22 cellular contexts compared by ENCODE assay signal in genomic region chr2:216436369-216436768, GRCh38.
"Had no signal": no experiment of that assay in that cellular context is flagged by ENCODE, and none has a peak within 500 bp of the region (broad histone marks: within the 10 kb centered on the region; RNA-seq: fewer than 3 reads in every experiment).

No MANE protein-coding gene starts in this region.

- H3K9me3 ChIP-seq: adrenal gland, body of pancreas, esophagus squamous epithelium, heart right ventricle, lower lobe of right lung, mucosa of descending colon, sigmoid colon, testis, vagina had no signal

- H3K27me3 ChIP-seq: adrenal gland, body of pancreas, dorsolateral prefrontal cortex, esophagus squamous epithelium, heart right ventricle, sigmoid colon, testis, vagina had no signal

- H3K27me3 Mint-ChIP-seq: activated CD4-positive, alpha-beta memory T cell treated with anti-CD3 and anti-CD28 coated beads, Interleukin-2, amount 10 ng/mL, durations not matched to agents 7 days and 5 days; effector memory CD8-positive, alpha-beta T cell had no signal

- H3K4me1 Mint-ChIP-seq: neural crest cell had no signal

- DNase-seq: activated CD4-positive, alpha-beta memory T cell treated with anti-CD3 and anti-CD28 coated beads, Interleukin-2, amount 10 ng/mL, durations not matched to agents 7 days and 5 days; activated CD4-positive, alpha-beta T cell treated with anti-CD3 and anti-CD28 coated beads for 48 hours; activated gamma-delta T cell treated with Interleukin-2 at 50 U/mL for 16 hours; adrenal gland; body of pancreas; dorsolateral prefrontal cortex; effector memory CD8-positive, alpha-beta T cell; esophagus squamous epithelium; heart right ventricle; lower lobe of right lung; mesendoderm; mucosa of descending colon; occipital lobe; sigmoid colon; stimulated activated CD4-positive, alpha-beta T cell treated with anti-CD3 and anti-CD28 coated beads, Interleukin-2, amount 100 ng/mL, for 48 hours; stimulated activated naive CD4-positive, alpha-beta T cell; T-helper 2 cell; testis; trophoblast cell had no signal

- H3K4me1 ChIP-seq: adrenal gland, body of pancreas, esophagus squamous epithelium, heart right ventricle, lower lobe of right lung, sigmoid colon, testis, vagina had no signal

- H3K4me3 ChIP-seq: adrenal gland, body of pancreas, dorsolateral prefrontal cortex, esophagus squamous epithelium, heart right ventricle, lower lobe of right lung, mucosa of descending colon, sigmoid colon, testis, vagina had no signal

- H3K9me3 Mint-ChIP-seq: activated CD4-positive, alpha-beta memory T cell treated with anti-CD3 and anti-CD28 coated beads, Interleukin-2, amount 10 ng/mL, durations not matched to agents 7 days and 5 days; activated naive CD4-positive, alpha-beta T cell treated with anti-CD3 and anti-CD28 coated beads, Interleukin-2, amount 50 U/mL, for 72 hours; effector memory CD8-positive, alpha-beta T cell; neural crest cell had no signal

- H3K27ac Mint-ChIP-seq: activated CD4-positive, alpha-beta memory T cell treated with anti-CD3 and anti-CD28 coated beads, Interleukin-2, amount 10 ng/mL, durations not matched to agents 7 days and 5 days; activated naive CD4-positive, alpha-beta T cell treated with anti-CD3 and anti-CD28 coated beads, Interleukin-2, amount 50 U/mL, for 72 hours; effector memory CD8-positive, alpha-beta T cell had no signal

- H3K27ac ChIP-seq: adrenal gland, body of pancreas, esophagus squamous epithelium, heart right ventricle, lower lobe of right lung, sigmoid colon, testis, vagina had no signal

- H3K4me3 Mint-ChIP-seq: activated CD4-positive, alpha-beta memory T cell treated with anti-CD3 and anti-CD28 coated beads, Interleukin-2, amount 10 ng/mL, durations not matched to agents 7 days and 5 days; effector memory CD8-positive, alpha-beta T cell; neural crest cell had no signal
